Comparison of ENCODE assay signal across 1 cellular context in the genomic region with DNA sequence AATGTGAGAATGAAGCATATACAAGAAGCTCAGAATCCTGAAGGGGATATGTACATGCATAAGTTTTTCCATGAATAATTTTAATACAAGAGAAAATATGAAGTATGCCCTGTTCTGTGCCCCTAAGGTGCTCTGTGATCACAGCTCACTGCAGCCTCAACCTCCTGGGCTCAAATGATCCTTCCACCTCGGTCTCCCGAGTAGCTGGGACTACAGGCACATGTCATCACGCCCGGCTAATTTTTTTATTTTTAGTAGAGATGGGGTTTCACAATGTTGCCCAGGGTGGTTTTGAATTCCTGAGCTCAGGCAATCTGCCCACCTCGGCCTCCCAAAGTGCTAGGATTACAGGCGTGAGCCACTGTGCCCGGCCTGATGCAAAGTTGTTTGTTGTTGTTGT. TPM values are rescaled to one million over a fixed set of nuclear protein-coding genes. Genes with fewer than 3 reads are reported as not detected.
"Had no signal": no experiment of that assay in that cellular context is flagged by ENCODE, and none has a peak within 500 bp of the region (broad histone marks: within the 10 kb centered on the region; RNA-seq: fewer than 3 reads in every experiment).

No MANE protein-coding gene starts in this region.

RNA-seq across cellular contexts. Expression of a gene that starts 37.9 kb away (rescaled TPM):
- polyA plus RNA-seq: naive thymus-derived CD4-positive, alpha-beta T cell had no signal
